ENCODE assay signal across 15 cellular contexts in genomic region chrX:75131973-75132627, GRCh38.
"Had no signal": no experiment of that assay in that cellular context is flagged by ENCODE, and none has a peak within 500 bp of the region (broad histone marks: within the 10 kb centered on the region; RNA-seq: fewer than 3 reads in every experiment).

No MANE protein-coding gene starts in this region.

- H3K27me3 ChIP-seq: foreskin keratinocyte, left lung, stomach, tibial artery had no signal

- H3K27ac ChIP-seq: foreskin keratinocyte, left lung, stomach, tibial artery had no signal

- ATAC-seq: foreskin keratinocyte; left lung; natural killer cell treated with Interleukin-12 subunit alpha and Interleukin-12 subunit beta and Interleukin-15 and Interleukin-18, amount 100 ng/mL, for 72 hours had no signal

- DNase-seq: activated CD4-positive, alpha-beta T cell treated with anti-CD3 and anti-CD28 coated beads, Interleukin-2, amount 10 ng/mL, durations not matched to agents 24 days and 14 days; activated CD4-positive, CD25-positive, alpha-beta regulatory T cell; activated CD8-positive, alpha-beta memory T cell treated with anti-CD3 and anti-CD28 coated beads, Interleukin-2, amount 50 U/mL, for 48 hours; activated gamma-delta T cell treated with Interleukin-2 at 50 U/mL for 16 hours; activated T-cell treated with anti-CD3 and anti-CD28 coated beads, Interleukin-2, amount 50 U/mL, for 72 hours; amniotic stem cell; effector CD8-positive, alpha-beta T cell; foreskin keratinocyte; left lung; mesendoderm; stimulated activated CD4-positive, alpha-beta T cell treated with anti-CD3 and anti-CD28 coated beads, Interleukin-12 subunit alpha, Interleukin-12 subunit beta, amount 100 ng/mL, for 4 hours; stimulated activated CD4-positive, alpha-beta T cell treated with anti-CD3 and anti-CD28 coated beads, Interleukin-2, amount 100 ng/mL, for 24 hours; stomach; tibial artery had no signal
